In the genomic region with DNA sequence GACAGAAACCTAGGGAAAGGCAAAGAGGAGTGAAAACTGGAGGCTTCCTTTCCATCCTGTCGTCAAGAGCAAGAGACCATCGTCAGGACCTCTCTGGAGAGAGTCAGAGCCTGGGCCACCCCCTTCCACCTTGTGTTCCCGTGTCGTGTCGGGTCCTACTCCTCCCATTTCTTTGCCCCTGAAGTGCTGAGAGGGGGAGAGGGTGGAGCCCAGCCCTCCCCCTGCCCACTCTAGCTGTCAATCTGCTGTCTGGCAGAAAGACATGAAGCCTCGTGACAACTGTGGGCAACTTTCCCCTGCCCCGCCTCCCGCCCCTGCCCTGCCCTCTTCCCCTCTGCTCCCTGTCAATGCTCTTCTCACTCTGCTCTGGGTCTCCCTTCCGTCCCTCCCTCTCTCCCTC, we compare ENCODE assay signal across 25 cellular contexts. TPM values are rescaled to one million over a fixed set of nuclear protein-coding genes. Genes with fewer than 3 reads are reported as not detected.
"Had no signal": no experiment of that assay in that cellular context is flagged by ENCODE, and none has a peak within 500 bp of the region (broad histone marks: within the 10 kb centered on the region; RNA-seq: fewer than 3 reads in every experiment).

No MANE protein-coding gene starts in this region.

- H3K36me3 ChIP-seq: esophagus muscularis mucosa, gastroesophageal sphincter, heart right ventricle, left lung had no signal

- H3K27me3 ChIP-seq: esophagus muscularis mucosa, foreskin keratinocyte, gastroesophageal sphincter, left lung had no signal

- H3K4me1 ChIP-seq: esophagus muscularis mucosa, gastroesophageal sphincter, heart right ventricle, left lung had no signal

- H3K9me3 ChIP-seq: esophagus muscularis mucosa, gastroesophageal sphincter, heart right ventricle, left lung had no signal

- ATAC-seq: foreskin keratinocyte; gastroesophageal sphincter; heart right ventricle; left cardiac atrium; left lung; left ventricle myocardium superior; naive thymus-derived CD8-positive, alpha-beta T cell had no signal

- H3K4me3 ChIP-seq: coronary artery, dorsolateral prefrontal cortex, esophagus muscularis mucosa, gastroesophageal sphincter, heart right ventricle, left lung, lung had no signal

- H3K27ac ChIP-seq: coronary artery, dorsolateral prefrontal cortex, esophagus muscularis mucosa, foreskin keratinocyte, gastroesophageal sphincter, heart right ventricle, left lung had no signal

- FAIRE-seq: colon, endothelial cell of umbilical vein, frontal cortex, islet of Langerhans, keratinocyte had no signal

- DNase-seq: dermis blood vessel endothelial cell; dorsolateral prefrontal cortex; effector CD4-positive, alpha-beta T cell; effector memory CD4-positive, alpha-beta T cell; foreskin keratinocyte; heart right ventricle; hippocampal formation; left cardiac atrium; left lung; left ventricle myocardium superior; mammary epithelial cell; mesendoderm; midbrain; naive B cell; naive thymus-derived CD8-positive, alpha-beta T cell had no signal

RNA-seq across cellular contexts. Expression of a gene that starts 20.6 kb away (rescaled TPM):
- total RNA-seq: dermis blood vessel endothelial cell, endothelial cell of umbilical vein, fibroblast of lung, frontal cortex, heart right ventricle had no signal
- polyA plus RNA-seq: endothelial cell of umbilical vein; fibroblast of lung; naive thymus-derived CD8-positive, alpha-beta T cell had no signal
